ENCODE assay signal across 28 cellular contexts in the genomic region with DNA sequence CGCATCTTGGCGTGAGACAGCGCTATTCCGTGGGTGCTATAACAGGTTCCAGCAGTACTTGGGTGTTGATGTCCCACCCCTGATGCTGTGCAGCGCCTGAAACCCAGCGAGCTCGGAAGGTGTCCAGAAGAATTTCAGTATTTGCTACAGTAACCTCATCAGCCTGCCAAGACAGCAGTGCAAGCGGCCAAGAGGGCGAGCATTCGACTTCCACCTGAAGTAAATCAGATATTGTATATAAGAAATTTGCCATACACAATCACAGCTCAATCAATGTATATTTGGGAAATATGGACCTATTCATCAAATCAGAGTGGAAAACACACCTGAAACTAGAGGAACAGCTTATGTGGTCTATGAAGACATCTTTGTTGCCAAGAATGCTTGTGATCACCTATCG.
"Had no signal": no experiment of that assay in that cellular context is flagged by ENCODE, and none has a peak within 500 bp of the region (broad histone marks: within the 10 kb centered on the region; RNA-seq: fewer than 3 reads in every experiment).

No MANE protein-coding gene starts in this region.

- H3K36me3 ChIP-seq: colonic mucosa, ovary, thyroid gland had no signal

- H3K4me3 Mint-ChIP-seq: dendritic cell treated with granulocyte-macrophage colony-stimulating factor and Interleukin-4, amounts not matched to agents 40 ng/mL and 50 ng/mL, for 4 days; naive thymus-derived CD4-positive, alpha-beta T cell; nephron; stimulated activated naive B cell treated with anti-CD40 and anti-IgM and Interleukin-4, amounts not matched to agents 10 μg/mL and 1 μg/mL and 100 μg/mL, for 72 hours; stimulated activated naive CD8-positive, alpha-beta T cell treated with anti-CD3 and anti-CD28 coated beads, Interleukin-15, Interleukin-2, amounts not matched to agents 100 ng/mL and 50 ng/mL, for 24 hours; type B pancreatic cell had no signal

- H3K4me3 ChIP-seq: colonic mucosa, esophagus squamous epithelium, heart right ventricle, left lung, ovary, psoas muscle, skin epidermis, thyroid gland had no signal

- H3K27me3 ChIP-seq: colonic mucosa, esophagus squamous epithelium, heart right ventricle, left lung, ovary, thyroid gland had no signal

- DNase-seq: colonic mucosa; effector CD8-positive, alpha-beta T cell; erythroblast; esophagus squamous epithelium; foreskin melanocyte; glutamatergic neuron; heart right ventricle; hippocampal formation; left cardiac atrium; left lung; mesendoderm; midbrain; naive thymus-derived CD4-positive, alpha-beta T cell; occipital lobe; ovary; posterior cingulate gyrus; psoas muscle; right cardiac atrium; stimulated activated CD4-positive, alpha-beta T cell treated with anti-CD3 and anti-CD28 coated beads, Interleukin-15, amount 100 ng/mL, for 24 hours; stimulated activated CD4-positive, alpha-beta T cell treated with anti-CD3 and anti-CD28 coated beads, Interleukin-2, amount 100 ng/mL, for 48 hours; stimulated activated naive B cell treated with anti-CD40 and anti-IgM and Interleukin-4, amounts not matched to agents 10 μg/mL and 1 μg/mL and 100 μg/mL, for 72 hours; thyroid gland had no signal

- H3K27me3 Mint-ChIP-seq: dendritic cell treated with granulocyte-macrophage colony-stimulating factor and Interleukin-4, amounts not matched to agents 40 ng/mL and 50 ng/mL, for 4 days; naive thymus-derived CD4-positive, alpha-beta T cell; stimulated activated naive B cell treated with anti-CD40 and anti-IgM and Interleukin-4, amounts not matched to agents 10 μg/mL and 1 μg/mL and 100 μg/mL, for 72 hours; stimulated activated naive CD8-positive, alpha-beta T cell treated with anti-CD3 and anti-CD28 coated beads, Interleukin-15, Interleukin-2, amounts not matched to agents 100 ng/mL and 50 ng/mL, for 24 hours; type B pancreatic cell had no signal

- FAIRE-seq: islet of Langerhans had no signal

- H3K4me1 ChIP-seq: colonic mucosa had no signal

- H3K9me3 Mint-ChIP-seq: dendritic cell treated with granulocyte-macrophage colony-stimulating factor and Interleukin-4, amounts not matched to agents 40 ng/mL and 50 ng/mL, for 4 days; naive thymus-derived CD4-positive, alpha-beta T cell; nephron; stimulated activated naive B cell treated with anti-CD40 and anti-IgM and Interleukin-4, amounts not matched to agents 10 μg/mL and 1 μg/mL and 100 μg/mL, for 72 hours; stimulated activated naive CD8-positive, alpha-beta T cell treated with anti-CD3 and anti-CD28 coated beads, Interleukin-15, Interleukin-2, amounts not matched to agents 100 ng/mL and 50 ng/mL, for 24 hours; type B pancreatic cell had no signal

- H3K27ac ChIP-seq: colonic mucosa, esophagus squamous epithelium, heart right ventricle, left lung, ovary, psoas muscle, skin epidermis, thyroid gland had no signal

- H3K9me3 ChIP-seq: colonic mucosa, esophagus squamous epithelium, heart right ventricle, left lung, ovary, psoas muscle, thyroid gland had no signal

- H3K27ac Mint-ChIP-seq: dendritic cell treated with granulocyte-macrophage colony-stimulating factor and Interleukin-4, amounts not matched to agents 40 ng/mL and 50 ng/mL, for 4 days; nephron; stimulated activated naive B cell treated with anti-CD40 and anti-IgM and Interleukin-4, amounts not matched to agents 10 μg/mL and 1 μg/mL and 100 μg/mL, for 72 hours; stimulated activated naive CD8-positive, alpha-beta T cell treated with anti-CD3 and anti-CD28 coated beads, Interleukin-15, Interleukin-2, amounts not matched to agents 100 ng/mL and 50 ng/mL, for 24 hours; type B pancreatic cell had no signal
